ENCODE assay signal across 1 cellular context in genomic region chr4:152634110-152634760, GRCh38.
TF ChIP-seq lines count a peak whose summit lies in the region.

No MANE protein-coding gene starts in this region.

TF ChIP-seq in H1, 55 proteins besides CTCF, POLR2A, EP300 and RAD21:
- TF ChIP-seq CHD7 (IDR thresholded peaks at IDR 0.05; ENCODE audit: insufficient replicate concordance, low read length) (no peak), EZH2 (IDR thresholded peaks at IDR 0.05; ENCODE audit: low read depth, low read length, severe bottlenecking) (no peak), TEAD4 (IDR thresholded peaks at IDR 0.05; ENCODE audit: low read depth, low read length) (no peak), RBBP5 (IDR thresholded peaks at IDR 0.05; ENCODE audit: borderline replicate concordance, low read depth, low read length) (no peak), HDAC2 (IDR thresholded peaks at IDR 0.05; ENCODE audit: borderline replicate concordance in 1 of 2, low read depth in 2 of 2, low read length in 2 of 2) (no peak), PHF8 (conservative IDR thresholded peaks at IDR 0.05; ENCODE audit: low read depth, low read length) (no peak), ATF3 (IDR thresholded peaks at IDR 0.05; ENCODE audit: insufficient read depth, low read depth, low read length) (no peak), MAFK (IDR thresholded peaks at IDR 0.05; ENCODE audit: low read depth, low read length) (no peak), ZNF274 (IDR thresholded peaks at IDR 0.05; ENCODE audit: borderline replicate concordance, extremely low read depth, low read length) (no peak)
